ENCODE assay signal across 35 cellular contexts in the genomic region with DNA sequence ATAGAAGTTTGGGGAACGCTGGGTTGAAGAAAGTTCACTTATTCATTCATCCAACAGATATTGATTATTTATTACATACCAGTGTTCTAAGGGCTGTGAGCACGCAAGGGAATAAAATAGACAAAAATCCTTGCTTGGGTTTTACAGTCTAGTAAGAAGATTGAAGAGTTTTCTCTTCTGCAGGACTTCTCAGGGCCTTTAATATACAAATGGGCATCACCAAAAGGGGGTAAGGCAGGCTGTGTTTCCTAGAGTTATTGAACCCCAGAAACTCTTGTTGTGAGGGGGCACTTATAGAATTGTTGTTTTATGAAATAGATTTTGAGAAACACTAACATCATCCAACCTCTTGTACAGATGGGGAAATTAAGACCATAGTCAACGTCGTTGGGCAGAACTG.
DNase-seq lines count a peak whose midpoint lies in the region; ATAC-seq, FAIRE-seq and TF ChIP-seq lines count a peak whose summit lies in the region.
"Had no signal": no experiment of that assay in that cellular context is flagged by ENCODE, and none has a peak within 500 bp of the region (broad histone marks: within the 10 kb centered on the region; RNA-seq: fewer than 3 reads in every experiment).

No MANE protein-coding gene starts in this region.

- no peaks in the 10 kb centered on the region for H3K9me2 ChIP-seq in PC-3 (replicated peaks; ENCODE audit: low read length)

- no peaks in the 10 kb centered on the region for H3F3A ChIP-seq in PC-3 (ENCODE audit: low read length, unreplicated experiment)

- H3K27ac Mint-ChIP-seq in natural killer cell treated with Interleukin-12 subunit alpha and Interleukin-12 subunit beta and Interleukin-15 and Interleukin-18, amount 100 ng/mL, for 72 hours = no peak overlapping the region
- no peak overlapping the region for H3K27ac Mint-ChIP-seq in natural killer cell
- H3K27ac Mint-ChIP-seq: B cell; CD4-positive, alpha-beta T cell; CD4-positive, CD25-positive, alpha-beta regulatory T cell; CD8-positive, alpha-beta T cell had no signal

- CTCF ChIA-PET in K562 (lab: Yijun Ruan, JAX; ENCODE audit: low intra/inter-chr PET ratio) = no interaction called here
- CTCF ChIA-PET in PC-3 (lab: Charles Lee) = no interaction called here

- no peaks in the 10 kb centered on the region for H3K9me3 Mint-ChIP-seq in natural killer cell treated with Interleukin-12 subunit alpha and Interleukin-12 subunit beta and Interleukin-15 and Interleukin-18, amount 100 ng/mL, for 72 hours
- no peaks in the 10 kb centered on the region for H3K9me3 Mint-ChIP-seq in natural killer cell
- H3K9me3 Mint-ChIP-seq: CD4-positive, alpha-beta memory T cell; CD4-positive, alpha-beta T cell; CD4-positive, CD25-positive, alpha-beta regulatory T cell; CD8-positive, alpha-beta memory T cell; CD8-positive, alpha-beta T cell had no signal

- H3K4me1 Mint-ChIP-seq in natural killer cell treated with Interleukin-12 subunit alpha and Interleukin-12 subunit beta and Interleukin-15 and Interleukin-18, amount 100 ng/mL, for 72 hours (ENCODE audit: low read depth in 2 of 2) = peaks cover 5 to 8% of the 10 kb centered on the region in 2 donors
- peaks cover 8 to 17% of the 10 kb centered on the region in 2 donors for H3K4me1 Mint-ChIP-seq in natural killer cell
- H3K4me1 Mint-ChIP-seq: CD4-positive, alpha-beta memory T cell; CD8-positive, alpha-beta memory T cell had no signal

- no peaks in the 10 kb centered on the region for H3K27me3 ChIP-seq in BLaER1
- no peaks in the 10 kb centered on the region for H3K27me3 ChIP-seq in BLaER1 treated with 17β-estradiol and CSF1 and Interleukin-3, amounts not matched to agents 10 nM and 100 nM
- H3K27me3 ChIP-seq in K562 (ENCODE audit: control insufficient read depth in 2 of 2, insufficient read depth in 2 of 2, low read length in 2 of 2) = peaks cover 11 to 58% of the 10 kb centered on the region in 2 experiments; a peak in 3 of 5 replicates
- no peaks in the 10 kb centered on the region for H3K27me3 ChIP-seq in PC-3 (ENCODE audit: low read length)

- POLR2A ChIA-PET in K562 (lab: Yijun Ruan, JAX) = no interaction called here
- POLR2A ChIA-PET in PC-3 (lab: Charles Lee; ENCODE audit: unreplicated experiment) = no interaction called here

- H3K4me3 ChIP-seq in BLaER1 (no peak overlapping the region), K562 (no peak overlapping the region), PC-3 (ENCODE audit: low read length) (no peak overlapping the region)
- H3K4me3 ChIP-seq in BLaER1 treated with 17β-estradiol and CSF1 and Interleukin-3, amounts not matched to agents 10 nM and 100 nM = peak overlapping the region in 1 of 10 experiments; percentile 0; a peak in 3 of 20 replicates
- H3K4me3 ChIP-seq: A549 had no signal

- in situ Hi-C loops in K562 (cut with MboI) = no loop called here

- H3K27me3 Mint-ChIP-seq in natural killer cell treated with Interleukin-12 subunit alpha and Interleukin-12 subunit beta and Interleukin-15 and Interleukin-18, amount 100 ng/mL, for 72 hours = peaks cover 10 to 18% of the 10 kb centered on the region in 2 donors
- H3K27me3 Mint-ChIP-seq in natural killer cell (ENCODE audit: low read depth in 2 of 2) = peaks cover 15 to 23% of the 10 kb centered on the region in 2 donors

- intact Hi-C loops in natural killer cell (cut with micrococcal nuclease) (no loop called here), K562 (cut with micrococcal nuclease) (no loop called here), PC-3 (cut with micrococcal nuclease) (no loop called here)

- no peaks in the 10 kb centered on the region for H3K36me3 Mint-ChIP-seq in natural killer cell treated with Interleukin-12 subunit alpha and Interleukin-12 subunit beta and Interleukin-15 and Interleukin-18, amount 100 ng/mL, for 72 hours
- H3K36me3 Mint-ChIP-seq in natural killer cell = no peaks in the 10 kb centered on the region
- H3K36me3 Mint-ChIP-seq: CD14-positive monocyte; CD4-positive, alpha-beta memory T cell; CD4-positive, CD25-positive, alpha-beta regulatory T cell; CD8-positive, alpha-beta memory T cell; CD8-positive, alpha-beta T cell had no signal

- TF ChIP-seq CTCF in natural killer cell (IDR thresholded peaks at IDR 0.05) (no peak), K562 (IDR thresholded peaks at IDR 0.05 in 2 of 3, conservative IDR thresholded peaks at IDR 0.05 in 1 of 3; ENCODE audit: insufficient read depth in 2 of 3, low read depth in 1 of 3, low read length in 3 of 3) (no peak), PC-3 (conservative IDR thresholded peaks at IDR 0.05; ENCODE audit: low read depth, low read length) (no peak)

- TF ChIP-seq EP300 in K562 (IDR thresholded peaks at IDR 0.05; ENCODE audit: low read length) = no peak

- ATAC-seq in natural killer cell treated with Interleukin-12 subunit alpha and Interleukin-12 subunit beta and Interleukin-15 and Interleukin-18, amount 100 ng/mL, for 72 hours = no peak
- no peak for ATAC-seq in natural killer cell
- no peak for ATAC-seq in K562
- no peak for ATAC-seq in PC-3
- ATAC-seq: CD8-positive, alpha-beta T cell had no signal

- H3K4me1 ChIP-seq in BLaER1 (peaks cover 92% of the 10 kb centered on the region), K562 (replicated peaks in 1 of 2; ENCODE audit: control insufficient read depth in 2 of 2, insufficient read depth in 2 of 2, low read length in 2 of 2) (no peaks in the 10 kb centered on the region; a peak in 2 of 5 replicates), PC-3 (ENCODE audit: insufficient read depth, low read length) (peaks cover 32% of the 10 kb centered on the region)
- H3K4me1 ChIP-seq in BLaER1 treated with 17β-estradiol and CSF1 and Interleukin-3, amounts not matched to agents 10 nM and 100 nM = peaks cover 70 to 100% (median 90%) of the 10 kb centered on the region in 10 experiments
- H3K4me1 ChIP-seq: BE2C, Caco-2 had no signal

- DNase-seq in natural killer cell treated with Interleukin-12 subunit alpha and Interleukin-12 subunit beta and Interleukin-15 and Interleukin-18, amount 100 ng/mL, for 72 hours (ENCODE audit: low spot score) = peak; percentile 12
- no peak for DNase-seq in natural killer cell
- DNase-seq in K562 (ENCODE audit: extremely low read depth in 1 of 4, low spot score in 3 of 4) = no peak
- DNase-seq in iPS-NIHi7 (ENCODE audit: extremely low spot score) = no peak
- DNase-seq in PC-3 = no peak
- no peak for DNase-seq in GDM1 (lab: John Stamatoyannopoulos, UW)
- DNase-seq: 8988T; ACHN; AML-193; BE2C; C1 segment of cervical spinal cord; Caco-2; Calu3; CD4-positive, alpha-beta memory T cell; CD4-positive, alpha-beta T cell; CD4-positive, CD25-positive, alpha-beta regulatory T cell; CD8-positive, alpha-beta memory T cell; CD8-positive, alpha-beta T cell; COR-L47; DMS 273 treated with DMSO at 0.1 percent for 48 hours; DMS153; DMS53; DMS79; DMS79 treated with DMSO at 0.1 percent for 48 hours; DND-41; EL had no signal

- peak overlapping the region; percentile 76 for H3K9ac ChIP-seq in BLaER1
- H3K9ac ChIP-seq in BLaER1 treated with 17β-estradiol and CSF1 and Interleukin-3, amounts not matched to agents 10 nM and 100 nM = peak overlapping the region in 7 of 11 experiments; percentile 71 to 86 (median 78); a peak in 10 of 22 replicates
- no peak overlapping the region for H3K9ac ChIP-seq in K562 (ENCODE audit: insufficient read depth in 1 of 2, low read depth in 2 of 2, low read length in 2 of 2)
- no peak overlapping the region for H3K9ac ChIP-seq in PC-3 (ENCODE audit: low read length)

- WGBS in K562 (ENCODE audit: insufficient coverage, low coverage, missing lambda C conversion rate) = 0% methylated on average over 4 of the region's 4 CpGs

- no peak overlapping the region for H3K4me3 Mint-ChIP-seq in natural killer cell treated with Interleukin-12 subunit alpha and Interleukin-12 subunit beta and Interleukin-15 and Interleukin-18, amount 100 ng/mL, for 72 hours
- H3K4me3 Mint-ChIP-seq in natural killer cell = no peak overlapping the region
- H3K4me3 Mint-ChIP-seq: B cell; CD14-positive monocyte; CD4-positive, alpha-beta memory T cell; CD4-positive, alpha-beta T cell; CD4-positive, CD25-positive, alpha-beta regulatory T cell; CD8-positive, alpha-beta memory T cell; CD8-positive, alpha-beta T cell had no signal

- H2AFZ ChIP-seq in K562 (ENCODE audit: low read depth, low read length) (no peak overlapping the region), PC-3 (ENCODE audit: low read length) (no peak overlapping the region)

- no peak for TF ChIP-seq RAD21 in K562 (CRISPR knock-in tag; conservative IDR thresholded peaks at IDR 0.05 in 1 of 2, IDR thresholded peaks at IDR 0.05 in 1 of 2)

- H3K27ac ChIP-seq in BLaER1 (peak overlapping the region; percentile 90), K562 (ENCODE audit: extremely low read depth, low read depth, low read length) (no peak overlapping the region), PC-3 (ENCODE audit: low read length) (no peak overlapping the region)
- peak overlapping the region in 9 of 11 experiments; percentile 16 to 95 (median 88); a peak in 13 of 22 replicates for H3K27ac ChIP-seq in BLaER1 treated with 17β-estradiol and CSF1 and Interleukin-3, amounts not matched to agents 10 nM and 100 nM
- H3K27ac ChIP-seq: 22Rv1, A549, C4-2B had no signal

- H3K4me2 ChIP-seq in BLaER1 = peak overlapping the region; percentile 93
- H3K4me2 ChIP-seq in BLaER1 treated with 17β-estradiol and CSF1 and Interleukin-3, amounts not matched to agents 10 nM and 100 nM = peak overlapping the region; percentile 83 to 96 (median 89)
- H3K4me2 ChIP-seq in K562 (ENCODE audit: insufficient read depth, low read length) = no peak overlapping the region
- no peak overlapping the region for H3K4me2 ChIP-seq in PC-3 (ENCODE audit: low read length)
- H3K4me2 ChIP-seq: A549 had no signal

- BruUV-seq in K562 (replicated peaks; lab: Mats Ljungman, UMichigan) (no TSS peak), PC-3 (replicated peaks; lab: Mats Ljungman, UMichigan) (no TSS peak)

- no peaks in the 10 kb centered on the region for H4K20me1 ChIP-seq in BLaER1
- no peaks in the 10 kb centered on the region for H4K20me1 ChIP-seq in BLaER1 treated with 17β-estradiol and CSF1 and Interleukin-3, amounts not matched to agents 10 nM and 100 nM
- H4K20me1 ChIP-seq in K562 (replicated peaks; ENCODE audit: control insufficient read depth, insufficient read depth, low read length) = no peaks in the 10 kb centered on the region
- H4K20me1 ChIP-seq in PC-3 (ENCODE audit: low read length) = no peaks in the 10 kb centered on the region

- H3K79me2 ChIP-seq in K562 (ENCODE audit: control insufficient read depth, insufficient read depth, low read length) = no peaks in the 10 kb centered on the region
- no peaks in the 10 kb centered on the region for H3K79me2 ChIP-seq in PC-3 (ENCODE audit: low read length)

- H3K36me3 ChIP-seq in BLaER1 (no peaks in the 10 kb centered on the region), K562 (ENCODE audit: control insufficient read depth, insufficient read depth, low read length) (no peaks in the 10 kb centered on the region), PC-3 (ENCODE audit: low read depth, low read length) (no peaks in the 10 kb centered on the region)
- H3K36me3 ChIP-seq in BLaER1 treated with 17β-estradiol and CSF1 and Interleukin-3, amounts not matched to agents 10 nM and 100 nM = no peaks in the 10 kb centered on the region
- H3K36me3 ChIP-seq: BE2C had no signal

- TF ChIP-seq POLR2A in K562 (conservative IDR thresholded peaks at IDR 0.05) = no peak

- FAIRE-seq in K562 (lab: Jason Lieb, UNC) = no peak
- FAIRE-seq: A204.1, A549, D721Med had no signal

- no peaks in the 10 kb centered on the region for H3K9me1 ChIP-seq in K562 (ENCODE audit: control insufficient read depth, insufficient read depth, low read length)

- H3K9me3 ChIP-seq in BLaER1 (no peaks in the 10 kb centered on the region), K562 (replicated peaks; ENCODE audit: control insufficient read depth, insufficient read depth, low read depth, low read length) (no peaks in the 10 kb centered on the region), PC-3 (ENCODE audit: low read length) (no peaks in the 10 kb centered on the region)
- no peaks in the 10 kb centered on the region for H3K9me3 ChIP-seq in BLaER1 treated with 17β-estradiol and CSF1 and Interleukin-3, amounts not matched to agents 10 nM and 100 nM (replicated peaks in 1 of 11)
- H3K9me3 ChIP-seq: A549, BE2C, Caco-2 had no signal

Comparison
In these comparisons a context has a peak if more than half of its experiments do, and no peak if none do; other contexts are left out.
1. H3K27ac ChIP-seq: peak in BLaER1 (single experiment) and BLaER1 treated with 17β-estradiol and CSF1 and Interleukin-3, amounts not matched to agents 10 nM and 100 nM (9 of 11); none in K562 (single experiment) and PC-3 (single experiment).
2. H3K4me2 ChIP-seq: peak in BLaER1 (single experiment) and BLaER1 treated with 17β-estradiol and CSF1 and Interleukin-3, amounts not matched to agents 10 nM and 100 nM (11 of 11); none in K562 (single experiment) and PC-3 (single experiment).
3. H3K9ac ChIP-seq: peak in BLaER1 (single experiment) and BLaER1 treated with 17β-estradiol and CSF1 and Interleukin-3, amounts not matched to agents 10 nM and 100 nM (7 of 11); none in K562 (0 of 2) and PC-3 (single experiment).